In the genomic region with DNA sequence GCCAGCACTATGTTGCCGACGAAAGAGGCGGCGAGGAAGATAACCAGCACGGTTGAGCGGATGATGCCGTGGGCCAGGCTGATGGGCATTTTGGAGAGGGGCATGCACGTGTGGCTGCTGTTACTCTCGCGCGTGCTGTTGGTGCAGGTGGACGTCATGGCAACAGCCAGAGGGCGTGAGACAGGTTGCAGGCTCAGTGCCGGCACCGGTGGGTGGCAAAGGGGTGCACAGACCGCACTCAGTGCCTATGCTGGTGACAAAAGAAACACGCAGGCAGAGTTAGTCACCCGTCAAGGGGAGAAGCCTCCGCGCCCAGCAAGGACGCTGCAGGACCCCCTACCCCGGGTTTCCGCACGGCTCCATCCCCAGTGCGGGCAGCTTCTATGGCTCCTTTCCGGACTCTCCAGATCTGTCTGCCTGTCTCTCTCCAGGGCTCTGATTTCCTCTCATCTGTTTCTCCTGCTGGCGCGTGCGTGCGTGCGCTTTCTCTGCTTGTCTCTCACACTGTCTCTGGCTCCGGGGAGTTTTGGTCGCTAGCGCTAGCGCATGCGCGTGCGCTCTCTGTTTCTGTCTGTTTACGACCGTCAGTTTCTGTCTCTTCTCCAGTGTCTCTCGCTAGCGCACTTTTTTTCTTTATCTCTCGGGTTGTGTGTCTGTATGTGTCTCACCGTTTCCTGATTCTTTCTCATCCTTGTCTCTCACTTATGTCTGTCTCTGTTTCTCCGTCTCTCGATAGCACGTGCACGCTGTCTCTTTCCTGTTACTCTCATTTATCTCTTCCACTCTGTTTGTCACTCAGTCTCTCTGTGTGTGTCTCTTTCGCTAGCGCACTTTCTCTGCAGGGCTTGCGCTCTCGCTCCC, we compare ENCODE assay signal across 8 cellular contexts.
DNase-seq lines count a peak whose midpoint lies in the region; ATAC-seq lines count a peak whose summit lies in the region.

No MANE protein-coding gene starts in this region.

- peak; percentile 24 to 33 for DNase-seq in activated CD4-positive, alpha-beta T cell treated with anti-CD3 and anti-CD28 coated beads for 24 hours (ENCODE audit: low read depth in 2 of 2)
- no peak for DNase-seq in activated CD4-positive, alpha-beta T cell treated with anti-CD3 and anti-CD28 coated beads for 1 hour
- DNase-seq in NCI-H2171 (lab: John Stamatoyannopoulos, UW) (peak; percentile 13), germinal center (ENCODE audit: low spot score) (peak; percentile 31), putamen (ENCODE audit: low spot score) (peak; percentile 21), SKM-1 (lab: John Stamatoyannopoulos, UW; ENCODE audit: unreplicated experiment) (no peak)
- peak; percentile 48 to 59 for DNase-seq in activated T-cell treated with anti-CD3 and anti-CD28 coated beads, Interleukin-2, amount 50 U/mL, for 48 hours

- peak; percentile 91 for ATAC-seq in HG02678 (IDR thresholded peaks at IDR 0.05; ENCODE audit: unreplicated experiment)

Comparison
In these comparisons a context has a peak if more than half of its experiments do, and no peak if none do; other contexts are left out.
1. DNase-seq: peak in activated CD4-positive, alpha-beta T cell treated with anti-CD3 and anti-CD28 coated beads for 24 hours (2 of 2), NCI-H2171 (single experiment), activated T-cell treated with anti-CD3 and anti-CD28 coated beads, Interleukin-2, amount 50 U/mL, for 48 hours (2 of 2), germinal center (single experiment) and putamen (single experiment); none in activated CD4-positive, alpha-beta T cell treated with anti-CD3 and anti-CD28 coated beads for 1 hour (single experiment) and SKM-1 (single experiment).